2 cellular contexts compared by ENCODE assay signal in genomic region chr18:45974088-45974536, GRCh38.
TF ChIP-seq lines count a peak whose summit lies in the region.

No MANE protein-coding gene starts in this region.

TF ChIP-seq in HCT116, 20 proteins besides CTCF, POLR2A, EP300 and RAD21:
- TF ChIP-seq EZH2phosphoT487 (IDR thresholded peaks at IDR 0.05; ENCODE audit: borderline replicate concordance), result no peak
- TF ChIP-seq SRF (IDR thresholded peaks at IDR 0.05; ENCODE audit: low read depth), result no peak
- TF ChIP-seq YY1 (IDR thresholded peaks at IDR 0.05; ENCODE audit: extremely low read depth, insufficient replicate concordance, low read depth, low read length), result no peak
TF ChIP-seq in HCT116: peak in this region for 0.

TF ChIP-seq in HepG2, 621 proteins besides CTCF, POLR2A, EP300 and RAD21:
- TF ChIP-seq NFKBIZ (CRISPR knock-in tag; IDR thresholded peaks at IDR 0.05) (0 out of 2 replicates have a peak, but pooled peaks have one; percentile 26), GATAD1 (CRISPR knock-in tag; IDR thresholded peaks at IDR 0.05) (0 out of 2 replicates have a peak, but pooled peaks have one; percentile 20), ERF (CRISPR knock-in tag; IDR thresholded peaks at IDR 0.05) (0 out of 2 replicates have a peak, but pooled peaks have one; percentile 24), FOXJ3 (CRISPR knock-in tag; IDR thresholded peaks at IDR 0.05; ENCODE audit: borderline replicate concordance) (no peak), KLF16 (CRISPR knock-in tag; IDR thresholded peaks at IDR 0.05) (no peak), ZNF124 (CRISPR knock-in tag; IDR thresholded peaks at IDR 0.05) (0 out of 2 replicates have a peak, but pooled peaks have one; percentile 37), TEAD3 (CRISPR knock-in tag; optimal IDR thresholded peaks at IDR 0.05; ENCODE audit: borderline replicate concordance) (peak; percentile 11), SMC3 (IDR thresholded peaks at IDR 0.05; ENCODE audit: low read length) (peak; percentile 85; the same call in 1 of the 2 replicates), CEBPB (IDR thresholded peaks at IDR 0.05; ENCODE audit: borderline replicate concordance, low read depth, low read length) (peak; percentile 74), NR2F6 (IDR thresholded peaks at IDR 0.05) (peak; percentile 55), NR2F6 (CRISPR knock-in tag; IDR thresholded peaks at IDR 0.05) (peak; percentile 59; the same call in 1 of the 2 replicates), GATAD2A (CRISPR knock-in tag; IDR thresholded peaks at IDR 0.05) (peak; percentile 44; the same call in 1 of the 2 replicates), RBFOX2 (IDR thresholded peaks at IDR 0.05; ENCODE audit: low read depth, low read length) (no peak), ZNF530 (CRISPR knock-in tag; IDR thresholded peaks at IDR 0.05; ENCODE audit: low read depth) (no peak), IRF2 (CRISPR knock-in tag; IDR thresholded peaks at IDR 0.05) (0 out of 2 replicates have a peak, but pooled peaks have one; percentile 38), STAG1 (CRISPR knock-in tag; IDR thresholded peaks at IDR 0.05) (peak; percentile 86), ELF3 (CRISPR knock-in tag; IDR thresholded peaks at IDR 0.05) (0 out of 2 replicates have a peak, but pooled peaks have one; percentile 29), THAP11 (CRISPR knock-in tag; IDR thresholded peaks at IDR 0.05) (0 out of 2 replicates have a peak, but pooled peaks have one; percentile 21), SALL1 (CRISPR knock-in tag; IDR thresholded peaks at IDR 0.05) (no peak), CEBPG (CRISPR knock-in tag; IDR thresholded peaks at IDR 0.05) (peak; percentile 23; the same call in 1 of the 2 replicates), RXRB (CRISPR knock-in tag; IDR thresholded peaks at IDR 0.05; ENCODE audit: borderline replicate concordance) (0 out of 2 replicates have a peak, but pooled peaks have one; percentile 13), SMAD3 (CRISPR knock-in tag; IDR thresholded peaks at IDR 0.05) (peak; percentile 22; the same call in 1 of the 2 replicates), THRA (CRISPR knock-in tag; IDR thresholded peaks at IDR 0.05; ENCODE audit: borderline replicate concordance) (0 out of 2 replicates have a peak, but pooled peaks have one; percentile 19), BRF2 (CRISPR knock-in tag; IDR thresholded peaks at IDR 0.05) (no peak), ATF4 (CRISPR knock-in tag; IDR thresholded peaks at IDR 0.05) (peak in 1 of 2 experiments; percentile 56; a peak in 1 of 4 replicates)
- TF ChIP-seq, protein P1, sequence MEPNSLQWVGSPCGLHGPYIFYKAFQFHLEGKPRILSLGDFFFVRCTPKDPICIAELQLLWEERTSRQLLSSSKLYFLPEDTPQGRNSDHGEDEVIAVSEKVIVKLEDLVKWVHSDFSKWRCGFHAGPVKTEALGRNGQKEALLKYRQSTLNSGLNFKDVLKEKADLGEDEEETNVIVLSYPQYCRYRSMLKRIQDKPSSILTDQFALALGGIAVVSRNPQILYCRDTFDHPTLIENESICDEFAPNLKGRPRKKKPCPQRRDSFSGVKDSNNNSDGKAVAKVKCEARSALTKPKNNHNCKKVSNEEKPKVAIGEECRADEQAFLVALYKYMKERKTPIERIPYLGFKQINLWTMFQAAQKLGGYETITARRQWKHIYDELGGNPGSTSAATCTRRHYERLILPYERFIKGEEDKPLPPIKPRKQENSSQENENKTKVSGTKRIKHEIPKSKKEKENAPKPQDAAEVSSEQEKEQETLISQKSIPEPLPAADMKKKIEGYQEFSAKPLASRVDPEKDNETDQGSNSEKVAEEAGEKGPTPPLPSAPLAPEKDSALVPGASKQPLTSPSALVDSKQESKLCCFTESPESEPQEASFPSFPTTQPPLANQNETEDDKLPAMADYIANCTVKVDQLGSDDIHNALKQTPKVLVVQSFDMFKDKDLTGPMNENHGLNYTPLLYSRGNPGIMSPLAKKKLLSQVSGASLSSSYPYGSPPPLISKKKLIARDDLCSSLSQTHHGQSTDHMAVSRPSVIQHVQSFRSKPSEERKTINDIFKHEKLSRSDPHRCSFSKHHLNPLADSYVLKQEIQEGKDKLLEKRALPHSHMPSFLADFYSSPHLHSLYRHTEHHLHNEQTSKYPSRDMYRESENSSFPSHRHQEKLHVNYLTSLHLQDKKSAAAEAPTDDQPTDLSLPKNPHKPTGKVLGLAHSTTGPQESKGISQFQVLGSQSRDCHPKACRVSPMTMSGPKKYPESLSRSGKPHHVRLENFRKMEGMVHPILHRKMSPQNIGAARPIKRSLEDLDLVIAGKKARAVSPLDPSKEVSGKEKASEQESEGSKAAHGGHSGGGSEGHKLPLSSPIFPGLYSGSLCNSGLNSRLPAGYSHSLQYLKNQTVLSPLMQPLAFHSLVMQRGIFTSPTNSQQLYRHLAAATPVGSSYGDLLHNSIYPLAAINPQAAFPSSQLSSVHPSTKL (CRISPR knock-in tag; IDR thresholded peaks at IDR 0.05), result peak; percentile 26; the same call in 1 of the 2 replicates
- TF ChIP-seq, protein P2, sequence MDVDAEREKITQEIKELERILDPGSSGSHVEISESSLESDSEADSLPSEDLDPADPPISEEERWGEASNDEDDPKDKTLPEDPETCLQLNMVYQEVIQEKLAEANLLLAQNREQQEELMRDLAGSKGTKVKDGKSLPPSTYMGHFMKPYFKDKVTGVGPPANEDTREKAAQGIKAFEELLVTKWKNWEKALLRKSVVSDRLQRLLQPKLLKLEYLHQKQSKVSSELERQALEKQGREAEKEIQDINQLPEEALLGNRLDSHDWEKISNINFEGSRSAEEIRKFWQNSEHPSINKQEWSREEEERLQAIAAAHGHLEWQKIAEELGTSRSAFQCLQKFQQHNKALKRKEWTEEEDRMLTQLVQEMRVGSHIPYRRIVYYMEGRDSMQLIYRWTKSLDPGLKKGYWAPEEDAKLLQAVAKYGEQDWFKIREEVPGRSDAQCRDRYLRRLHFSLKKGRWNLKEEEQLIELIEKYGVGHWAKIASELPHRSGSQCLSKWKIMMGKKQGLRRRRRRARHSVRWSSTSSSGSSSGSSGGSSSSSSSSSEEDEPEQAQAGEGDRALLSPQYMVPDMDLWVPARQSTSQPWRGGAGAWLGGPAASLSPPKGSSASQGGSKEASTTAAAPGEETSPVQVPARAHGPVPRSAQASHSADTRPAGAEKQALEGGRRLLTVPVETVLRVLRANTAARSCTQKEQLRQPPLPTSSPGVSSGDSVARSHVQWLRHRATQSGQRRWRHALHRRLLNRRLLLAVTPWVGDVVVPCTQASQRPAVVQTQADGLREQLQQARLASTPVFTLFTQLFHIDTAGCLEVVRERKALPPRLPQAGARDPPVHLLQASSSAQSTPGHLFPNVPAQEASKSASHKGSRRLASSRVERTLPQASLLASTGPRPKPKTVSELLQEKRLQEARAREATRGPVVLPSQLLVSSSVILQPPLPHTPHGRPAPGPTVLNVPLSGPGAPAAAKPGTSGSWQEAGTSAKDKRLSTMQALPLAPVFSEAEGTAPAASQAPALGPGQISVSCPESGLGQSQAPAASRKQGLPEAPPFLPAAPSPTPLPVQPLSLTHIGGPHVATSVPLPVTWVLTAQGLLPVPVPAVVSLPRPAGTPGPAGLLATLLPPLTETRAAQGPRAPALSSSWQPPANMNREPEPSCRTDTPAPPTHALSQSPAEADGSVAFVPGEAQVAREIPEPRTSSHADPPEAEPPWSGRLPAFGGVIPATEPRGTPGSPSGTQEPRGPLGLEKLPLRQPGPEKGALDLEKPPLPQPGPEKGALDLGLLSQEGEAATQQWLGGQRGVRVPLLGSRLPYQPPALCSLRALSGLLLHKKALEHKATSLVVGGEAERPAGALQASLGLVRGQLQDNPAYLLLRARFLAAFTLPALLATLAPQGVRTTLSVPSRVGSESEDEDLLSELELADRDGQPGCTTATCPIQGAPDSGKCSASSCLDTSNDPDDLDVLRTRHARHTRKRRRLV (CRISPR knock-in tag; IDR thresholded peaks at IDR 0.05), result no peak
- TF ChIP-seq, protein P3, sequence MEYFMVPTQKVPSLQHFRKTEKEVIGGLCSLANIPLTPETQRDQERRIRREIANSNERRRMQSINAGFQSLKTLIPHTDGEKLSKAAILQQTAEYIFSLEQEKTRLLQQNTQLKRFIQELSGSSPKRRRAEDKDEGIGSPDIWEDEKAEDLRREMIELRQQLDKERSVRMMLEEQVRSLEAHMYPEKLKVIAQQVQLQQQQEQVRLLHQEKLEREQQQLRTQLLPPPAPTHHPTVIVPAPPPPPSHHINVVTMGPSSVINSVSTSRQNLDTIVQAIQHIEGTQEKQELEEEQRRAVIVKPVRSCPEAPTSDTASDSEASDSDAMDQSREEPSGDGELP (IDR thresholded peaks at IDR 0.05; ENCODE audit: borderline replicate concordance, low read depth), result 0 out of 2 replicates have a peak, but pooled peaks have one; percentile 34
- TF ChIP-seq, protein P4, sequence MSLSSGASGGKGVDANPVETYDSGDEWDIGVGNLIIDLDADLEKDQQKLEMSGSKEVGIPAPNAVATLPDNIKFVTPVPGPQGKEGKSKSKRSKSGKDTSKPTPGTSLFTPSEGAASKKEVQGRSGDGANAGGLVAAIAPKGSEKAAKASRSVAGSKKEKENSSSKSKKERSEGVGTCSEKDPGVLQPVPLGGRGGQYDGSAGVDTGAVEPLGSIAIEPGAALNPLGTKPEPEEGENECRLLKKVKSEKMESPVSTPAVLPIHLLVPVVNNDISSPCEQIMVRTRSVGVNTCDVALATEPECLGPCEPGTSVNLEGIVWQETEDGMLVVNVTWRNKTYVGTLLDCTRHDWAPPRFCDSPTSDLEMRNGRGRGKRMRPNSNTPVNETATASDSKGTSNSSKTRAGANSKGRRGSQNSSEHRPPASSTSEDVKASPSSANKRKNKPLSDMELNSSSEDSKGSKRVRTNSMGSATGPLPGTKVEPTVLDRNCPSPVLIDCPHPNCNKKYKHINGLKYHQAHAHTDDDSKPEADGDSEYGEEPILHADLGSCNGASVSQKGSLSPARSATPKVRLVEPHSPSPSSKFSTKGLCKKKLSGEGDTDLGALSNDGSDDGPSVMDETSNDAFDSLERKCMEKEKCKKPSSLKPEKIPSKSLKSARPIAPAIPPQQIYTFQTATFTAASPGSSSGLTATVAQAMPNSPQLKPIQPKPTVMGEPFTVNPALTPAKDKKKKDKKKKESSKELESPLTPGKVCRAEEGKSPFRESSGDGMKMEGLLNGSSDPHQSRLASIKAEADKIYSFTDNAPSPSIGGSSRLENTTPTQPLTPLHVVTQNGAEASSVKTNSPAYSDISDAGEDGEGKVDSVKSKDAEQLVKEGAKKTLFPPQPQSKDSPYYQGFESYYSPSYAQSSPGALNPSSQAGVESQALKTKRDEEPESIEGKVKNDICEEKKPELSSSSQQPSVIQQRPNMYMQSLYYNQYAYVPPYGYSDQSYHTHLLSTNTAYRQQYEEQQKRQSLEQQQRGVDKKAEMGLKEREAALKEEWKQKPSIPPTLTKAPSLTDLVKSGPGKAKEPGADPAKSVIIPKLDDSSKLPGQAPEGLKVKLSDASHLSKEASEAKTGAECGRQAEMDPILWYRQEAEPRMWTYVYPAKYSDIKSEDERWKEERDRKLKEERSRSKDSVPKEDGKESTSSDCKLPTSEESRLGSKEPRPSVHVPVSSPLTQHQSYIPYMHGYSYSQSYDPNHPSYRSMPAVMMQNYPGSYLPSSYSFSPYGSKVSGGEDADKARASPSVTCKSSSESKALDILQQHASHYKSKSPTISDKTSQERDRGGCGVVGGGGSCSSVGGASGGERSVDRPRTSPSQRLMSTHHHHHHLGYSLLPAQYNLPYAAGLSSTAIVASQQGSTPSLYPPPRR (CRISPR knock-in tag; IDR thresholded peaks at IDR 0.05; ENCODE audit: borderline replicate concordance), result no peak
- TF ChIP-seq, protein P5, sequence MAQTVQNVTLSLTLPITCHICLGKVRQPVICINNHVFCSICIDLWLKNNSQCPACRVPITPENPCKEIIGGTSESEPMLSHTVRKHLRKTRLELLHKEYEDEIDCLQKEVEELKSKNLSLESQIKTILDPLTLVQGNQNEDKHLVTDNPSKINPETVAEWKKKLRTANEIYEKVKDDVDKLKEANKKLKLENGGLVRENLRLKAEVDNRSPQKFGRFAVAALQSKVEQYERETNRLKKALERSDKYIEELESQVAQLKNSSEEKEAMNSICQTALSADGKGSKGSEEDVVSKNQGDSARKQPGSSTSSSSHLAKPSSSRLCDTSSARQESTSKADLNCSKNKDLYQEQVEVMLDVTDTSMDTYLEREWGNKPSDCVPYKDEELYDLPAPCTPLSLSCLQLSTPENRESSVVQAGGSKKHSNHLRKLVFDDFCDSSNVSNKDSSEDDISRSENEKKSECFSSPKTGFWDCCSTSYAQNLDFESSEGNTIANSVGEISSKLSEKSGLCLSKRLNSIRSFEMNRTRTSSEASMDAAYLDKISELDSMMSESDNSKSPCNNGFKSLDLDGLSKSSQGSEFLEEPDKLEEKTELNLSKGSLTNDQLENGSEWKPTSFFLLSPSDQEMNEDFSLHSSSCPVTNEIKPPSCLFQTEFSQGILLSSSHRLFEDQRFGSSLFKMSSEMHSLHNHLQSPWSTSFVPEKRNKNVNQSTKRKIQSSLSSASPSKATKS (CRISPR knock-in tag; IDR thresholded peaks at IDR 0.05), result no peak
